In the genomic region with DNA sequence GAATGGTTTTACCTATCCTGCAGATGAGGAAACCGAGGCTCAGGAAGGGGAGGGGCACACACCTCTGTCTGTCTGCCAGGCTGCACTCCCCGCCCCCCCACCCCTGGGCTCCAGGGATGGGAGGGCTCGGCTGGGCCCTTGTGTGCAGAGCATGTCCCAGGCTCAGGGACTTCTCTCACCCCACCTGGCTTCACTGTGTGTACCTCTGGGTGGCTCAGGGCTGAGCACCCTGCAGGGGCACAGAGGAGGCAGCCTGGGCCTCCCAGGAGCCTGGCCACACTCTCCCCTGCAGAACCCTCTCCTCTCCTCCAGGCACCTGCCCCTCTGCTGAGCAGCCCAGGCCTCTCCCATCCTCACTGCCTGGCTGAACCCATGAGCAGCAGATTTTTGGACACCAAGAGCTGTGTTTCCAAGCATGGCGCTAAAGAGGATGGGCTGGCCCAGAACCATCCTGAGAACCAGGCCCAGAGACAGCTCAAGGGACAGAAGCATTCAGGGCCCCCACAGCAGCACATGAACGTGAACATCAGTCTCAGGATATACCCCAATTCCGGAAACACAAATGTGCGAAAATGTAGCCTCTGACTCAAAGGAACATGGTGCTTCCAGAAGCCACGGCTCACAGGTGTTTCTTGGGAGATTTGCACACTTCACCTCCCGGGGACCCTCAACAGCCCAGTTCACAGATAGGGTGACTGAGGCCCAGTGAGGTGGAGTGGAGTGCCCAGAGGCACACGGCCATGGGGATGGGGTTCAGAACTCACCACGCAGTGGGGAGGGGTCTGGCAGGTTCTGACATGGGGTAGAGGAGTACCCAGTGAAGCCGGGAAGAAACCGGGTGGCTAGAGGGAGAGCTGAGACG, we compare ENCODE assay signal across 18 cellular contexts.
"Had no signal": no experiment of that assay in that cellular context is flagged by ENCODE, and none has a peak within 500 bp of the region (broad histone marks: within the 10 kb centered on the region; RNA-seq: fewer than 3 reads in every experiment).

No MANE protein-coding gene starts in this region.

- H3K4me2 ChIP-seq: smooth muscle cell had no signal

- H3K27ac ChIP-seq: cardiac muscle cell, gastroesophageal sphincter, lower lobe of right lung had no signal

- H3K9me3 Mint-ChIP-seq: activated T-cell treated with anti-CD3 and anti-CD28 coated beads, Interleukin-2, amount 50 U/mL, for 72 hours; mesothelial cell of epicardium; neural crest cell had no signal

- H3K27me3 Mint-ChIP-seq: progenitor cell of endocrine pancreas had no signal

- H3K9me3 ChIP-seq: gastroesophageal sphincter, lower lobe of right lung, upper lobe of left lung had no signal

- H3K4me1 Mint-ChIP-seq: mesothelial cell of epicardium had no signal

- H3K27ac Mint-ChIP-seq: activated T-cell treated with anti-CD3 and anti-CD28 coated beads, Interleukin-2, amount 50 U/mL, for 72 hours; mesothelial cell of epicardium; progenitor cell of endocrine pancreas had no signal

- H3K4me3 ChIP-seq: cardiac muscle cell, gastroesophageal sphincter, lower lobe of right lung, smooth muscle cell, upper lobe of left lung had no signal

- H3K36me3 Mint-ChIP-seq: mesothelial cell of epicardium had no signal

- H3K4me3 Mint-ChIP-seq: activated T-cell treated with anti-CD3 and anti-CD28 coated beads, Interleukin-2, amount 50 U/mL, for 72 hours; mesothelial cell of epicardium; neural crest cell had no signal

- DNase-seq: activated CD4-positive, alpha-beta T cell treated with anti-CD3 and anti-CD28 coated beads, Interleukin-2, amount 50 U/mL, for 48 hours; activated CD8-positive, alpha-beta memory T cell treated with anti-CD3 and anti-CD28 coated beads, Interleukin-2, amount 50 U/mL, for 4 hours; activated naive CD4-positive, alpha-beta T cell; activated T-cell treated with anti-CD3 and anti-CD28 coated beads, Interleukin-2, amount 50 U/mL, for 72 hours; effector CD8-positive, alpha-beta T cell; left cardiac atrium; lower lobe of right lung; right cardiac atrium; stimulated activated naive CD4-positive, alpha-beta T cell; SW 1271 had no signal

- ATAC-seq: activated CD4-positive, CD25-positive, alpha-beta regulatory T cell treated with anti-CD3 and anti-CD28 coated beads, Interleukin-2, amount 50 U/mL, for 24 hours had no signal

- H3K36me3 ChIP-seq: cardiac muscle cell, gastroesophageal sphincter, lower lobe of right lung, upper lobe of left lung had no signal

- H3K27me3 ChIP-seq: cardiac muscle cell, gastroesophageal sphincter, upper lobe of left lung had no signal
